10 cellular contexts compared by ENCODE assay signal in genomic region chr12:60070541-60070940, GRCh38.
"Had no signal": no experiment of that assay in that cellular context is flagged by ENCODE, and none has a peak within 500 bp of the region (broad histone marks: within the 10 kb centered on the region; RNA-seq: fewer than 3 reads in every experiment).

No MANE protein-coding gene starts in this region.

- FAIRE-seq: pancreas had no signal

- H3K4me3 ChIP-seq: hepatocyte, pancreas, upper lobe of left lung had no signal

- DNase-seq: activated CD4-positive, alpha-beta T cell treated with anti-CD3 and anti-CD28 coated beads, Interleukin-2, amount 50 U/mL, for 4 hours; activated gamma-delta T cell; activated naive CD8-positive, alpha-beta T cell treated with anti-CD3 and anti-CD28 coated beads for 36 hours; activated T-cell treated with anti-CD3 and anti-CD28 coated beads, Interleukin-2, amount 50 U/mL, for 24 hours; kidney glomerular epithelial cell; pancreas; stimulated activated CD4-positive, alpha-beta T cell treated with anti-CD3 and anti-CD28 coated beads, Interleukin-2, amount 100 ng/mL, for 48 hours; stimulated activated CD8-positive, alpha-beta memory T cell treated with anti-CD3 and anti-CD28 coated beads, Interleukin-4, amount 100 ng/mL, for 48 hours; upper lobe of left lung had no signal

- H3K4me2 ChIP-seq: hepatocyte had no signal

- H3K4me1 ChIP-seq: pancreas, upper lobe of left lung had no signal

- H3K36me3 ChIP-seq: pancreas, upper lobe of left lung had no signal

- H3K27me3 ChIP-seq: hepatocyte, pancreas, upper lobe of left lung had no signal

- H3K27ac ChIP-seq: hepatocyte, pancreas, upper lobe of left lung had no signal

- H3K9me3 ChIP-seq: pancreas, upper lobe of left lung had no signal

- H2AFZ ChIP-seq: hepatocyte had no signal
